24 cellular contexts compared by ENCODE assay signal in genomic region chr12:103677341-103677740, GRCh38.
A peak's percentile ranks its signal among the peaks of the same experiment; 100 is the strongest.
DNase-seq lines count a peak whose midpoint lies in the region; ATAC-seq, FAIRE-seq and TF ChIP-seq lines count a peak whose summit lies in the region.
"Had no signal": no experiment of that assay in that cellular context is flagged by ENCODE, and none has a peak within 500 bp of the region (broad histone marks: within the 10 kb centered on the region; RNA-seq: fewer than 3 reads in every experiment).

No MANE protein-coding gene starts in this region.

- peak; percentile 45 for ATAC-seq in PC-3
- ATAC-seq: activated CD8-positive, alpha-beta T cell treated with anti-CD3 and anti-CD28 coated beads, Interleukin-2, amount 10 ng/mL, durations not matched to agents 7 days and 5 days; activated naive CD8-positive, alpha-beta T cell treated with anti-CD3 and anti-CD28 coated beads, Interleukin-2, amount 50 U/mL, for 24 hours; heart left ventricle; T-helper 17 cell; upper lobe of right lung had no signal

- DNase-seq in COLO668 (lab: John Stamatoyannopoulos, UW; ENCODE audit: unreplicated experiment) (peak; percentile 94), NCI-H1092 treated with DMSO at 0.1 percent for 48 hours (lab: John Stamatoyannopoulos, UW) (peak; percentile 35), PC-3 (peak; percentile 37), kidney tubule cell (ENCODE audit: low spot score) (peak; percentile 4), kidney (no peak), nucleus accumbens (lab: John Stamatoyannopoulos, UW) (no peak), medulla oblongata (ENCODE audit: extremely low spot score) (no peak)
- DNase-seq in activated CD8-positive, alpha-beta memory T cell treated with anti-CD3 and anti-CD28 coated beads for 24 hours: no peak
- DNase-seq: ACHN; activated CD4-positive, CD25-positive, alpha-beta regulatory T cell; activated CD8-positive, alpha-beta T cell treated with anti-CD3 and anti-CD28 coated beads, Interleukin-2, amount 10 ng/mL, durations not matched to agents 7 days and 5 days; activated naive CD8-positive, alpha-beta T cell treated with anti-CD3 and anti-CD28 coated beads, Interleukin-2, amount 50 U/mL, for 24 hours; CD4-positive, CD25-positive, alpha-beta regulatory T cell; effector CD4-positive, alpha-beta T cell; heart left ventricle; HFFc6; midbrain; NCI-H2171; SIG-M5; stimulated activated naive CD4-positive, alpha-beta T cell treated with Interleukin-2 at 50 U/mL for 16 hours; T-helper 17 cell; upper lobe of right lung had no signal

- no peak overlapping the region for H2AFZ ChIP-seq in PC-3 (ENCODE audit: low read length)

- H3K4me1 ChIP-seq in PC-3 (ENCODE audit: insufficient read depth, low read length) (peaks cover 5% of the 10 kb centered on the region; the same call in 1 of the 2 replicates), kidney (ENCODE audit: control insufficient read depth in 1 of 2, insufficient read depth in 1 of 2, low read depth in 1 of 2, low read length in 2 of 2) (no peaks in the 10 kb centered on the region)

- H3K9me2 ChIP-seq in PC-3 (replicated peaks; ENCODE audit: low read length): no peaks in the 10 kb centered on the region

- no peak for FAIRE-seq in kidney (lab: Jason Lieb, UNC)
- FAIRE-seq: islet of Langerhans had no signal

- POLR2A ChIA-PET in PC-3 (lab: Charles Lee; ENCODE audit: unreplicated experiment): no interaction called here

- H3K27me3 ChIP-seq in PC-3 (ENCODE audit: low read length): peaks cover 40% of the 10 kb centered on the region
- H3K27me3 ChIP-seq: neutrophil, upper lobe of right lung had no signal

- H3K9ac ChIP-seq in PC-3 (ENCODE audit: low read length) (no peak overlapping the region), kidney (ENCODE audit: low read length in 2 of 2) (no peak overlapping the region)

- no peaks in the 10 kb centered on the region for H3K9me3 ChIP-seq in PC-3 (ENCODE audit: low read length)
- no peaks in the 10 kb centered on the region for H3K9me3 ChIP-seq in kidney (ENCODE audit: control insufficient read depth in 1 of 2, low read length in 2 of 2)
- H3K9me3 ChIP-seq: heart left ventricle, neutrophil, upper lobe of right lung had no signal

- H3K36me3 ChIP-seq in PC-3 (ENCODE audit: low read depth, low read length) (no peaks in the 10 kb centered on the region), kidney (ENCODE audit: control insufficient read depth in 1 of 2, insufficient read depth in 2 of 2, low read length in 2 of 2) (no peaks in the 10 kb centered on the region)
- H3K36me3 ChIP-seq: heart left ventricle, neutrophil, upper lobe of right lung had no signal

- H3K79me2 ChIP-seq in PC-3 (ENCODE audit: low read length): no peaks in the 10 kb centered on the region

- H3K4me2 ChIP-seq in PC-3 (ENCODE audit: low read length): no peak overlapping the region

- TF ChIP-seq CTCF in PC-3 (conservative IDR thresholded peaks at IDR 0.05; ENCODE audit: low read depth, low read length) (no peak), kidney (IDR thresholded peaks at IDR 0.05; ENCODE audit: borderline replicate concordance, extremely low read depth, insufficient read depth) (no peak)

- no peak overlapping the region for H3K4me3 ChIP-seq in PC-3 (ENCODE audit: low read length)
- H3K4me3 ChIP-seq in kidney (ENCODE audit: low read length in 2 of 2): no peak overlapping the region
- H3K4me3 ChIP-seq: heart left ventricle, upper lobe of right lung had no signal

- CTCF ChIA-PET in PC-3 (lab: Charles Lee): no interaction called here

- no peaks in the 10 kb centered on the region for H4K20me1 ChIP-seq in PC-3 (ENCODE audit: low read length)

- H3K27ac ChIP-seq in PC-3 (ENCODE audit: low read length) (no peak overlapping the region), kidney (ENCODE audit: low read depth in 2 of 2, low read length in 2 of 2) (no peak overlapping the region)
- H3K27ac ChIP-seq: heart left ventricle, neutrophil, upper lobe of right lung had no signal

- no peaks in the 10 kb centered on the region for H3F3A ChIP-seq in PC-3 (ENCODE audit: low read length, unreplicated experiment)

- intact Hi-C loops in PC-3 (cut with micrococcal nuclease): no loop called here
- intact Hi-C loops in kidney (cut with DNase I): no loop called here

- no TSS peak for BruUV-seq in PC-3 (replicated peaks; lab: Mats Ljungman, UMichigan)

Comparison
In these comparisons a context has a peak if more than half of its experiments do, and no peak if none do; other contexts are left out.
1. DNase-seq: peak in COLO668 (single experiment), NCI-H1092 treated with DMSO at 0.1 percent for 48 hours (single experiment), PC-3 (single experiment) and kidney tubule cell (single experiment); none in activated CD8-positive, alpha-beta memory T cell treated with anti-CD3 and anti-CD28 coated beads for 24 hours (single experiment), kidney (single experiment), nucleus accumbens (0 of 56) and medulla oblongata (single experiment).